Comparison of ENCODE assay signal across 1 cellular context in genomic region chr5:127028822-127029457, GRCh38.
TF ChIP-seq lines count a peak whose summit lies in the region.

No MANE protein-coding gene starts in this region.

TF ChIP-seq in H1, 55 proteins besides CTCF, POLR2A, EP300 and RAD21 (continued from another document):
- TF ChIP-seq YY1 (IDR thresholded peaks at IDR 0.05; ENCODE audit: low read depth, low read length) (no peak), TEAD4 (IDR thresholded peaks at IDR 0.05; ENCODE audit: low read depth, low read length) (no peak), TAF1 (IDR thresholded peaks at IDR 0.05; ENCODE audit: low read depth, low read length) (no peak), CREB1 (IDR thresholded peaks at IDR 0.05) (no peak), SUZ12 (IDR thresholded peaks at IDR 0.05; ENCODE audit: low read length) (no peak), USF2 (IDR thresholded peaks at IDR 0.05; ENCODE audit: low read length) (no peak), ZNF274 (IDR thresholded peaks at IDR 0.05; ENCODE audit: borderline replicate concordance, extremely low read depth, low read length) (no peak), KDM1A (IDR thresholded peaks at IDR 0.05; ENCODE audit: borderline replicate concordance, low read length) (no peak), NANOG (IDR thresholded peaks at IDR 0.05; ENCODE audit: insufficient read depth, low read depth, low read length, poor library complexity, severe bottlenecking) (no peak), CTBP2 (IDR thresholded peaks at IDR 0.05; ENCODE audit: borderline replicate concordance, insufficient read depth, insufficient read length, low read length) (no peak), SP1 (IDR thresholded peaks at IDR 0.05; ENCODE audit: low read depth, low read length) (no peak), CHD7 (IDR thresholded peaks at IDR 0.05; ENCODE audit: insufficient replicate concordance, low read length) (no peak), BCL11A (IDR thresholded peaks at IDR 0.05; ENCODE audit: low read depth in 2 of 2, low read length in 2 of 2) (no peak)
